ENCODE assay signal across 23 cellular contexts in the genomic region with DNA sequence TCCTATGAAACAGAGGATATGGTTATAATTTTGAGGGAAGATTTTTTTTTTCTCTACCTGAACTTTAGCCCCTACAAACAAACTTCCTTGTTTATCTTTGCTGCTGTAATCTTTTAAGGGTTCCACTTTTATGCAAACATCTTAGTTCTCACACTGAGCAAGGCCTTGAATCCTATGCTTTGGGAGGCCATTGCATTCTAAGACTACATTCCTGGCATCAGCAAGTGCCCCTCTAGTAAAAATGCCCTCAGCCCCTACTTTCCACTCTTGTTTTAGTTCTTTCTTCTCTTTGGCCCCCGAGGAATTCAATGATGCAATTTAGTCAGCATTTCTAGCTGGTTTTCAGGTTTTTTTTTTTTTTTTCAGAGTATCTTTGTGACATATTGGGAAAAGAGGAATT. TPM values are rescaled to one million over a fixed set of nuclear protein-coding genes. Genes with fewer than 3 reads are reported as not detected.
DNase-seq lines count a peak whose midpoint lies in the region; ATAC-seq, FAIRE-seq and TF ChIP-seq lines count a peak whose summit lies in the region.
"Had no signal": no experiment of that assay in that cellular context is flagged by ENCODE, and none has a peak within 500 bp of the region (broad histone marks: within the 10 kb centered on the region; RNA-seq: fewer than 3 reads in every experiment).

No MANE protein-coding gene starts in this region.

- TF ChIP-seq RAD21 in H1 (IDR thresholded peaks at IDR 0.05 in 1 of 2, conservative IDR thresholded peaks at IDR 0.05 in 1 of 2; ENCODE audit: low read depth in 2 of 2, low read length in 2 of 2) = no peak

- H3K14ac ChIP-seq in H9 (ENCODE audit: insufficient read depth, low read length) (no peak overlapping the region), H1 (ENCODE audit: insufficient read length) (no peak overlapping the region)

- no peak overlapping the region for H2BK15ac ChIP-seq in H9 (ENCODE audit: low read depth, low read length)
- no peak overlapping the region for H2BK15ac ChIP-seq in H1 (ENCODE audit: low read length)

- H2BK12ac ChIP-seq in H9 (ENCODE audit: insufficient read length, low read depth, low read length) = no peak overlapping the region
- no peak overlapping the region for H2BK12ac ChIP-seq in H1 (ENCODE audit: low read depth, low read length)

- POLR2A ChIA-PET in H1 (lab: Charles Lee; ENCODE audit: partially characterized antibody) = interaction anchor here (1.1 kb wide), 1 partner anchor 11 kb away, joined by 3 read pairs; no protein-coding TSS in a partner anchor

- no peak overlapping the region for H2AK5ac ChIP-seq in H9 (ENCODE audit: insufficient read length, low read length)
- no peak overlapping the region for H2AK5ac ChIP-seq in H1 (ENCODE audit: low read depth, low read length)

- H3K36me3 ChIP-seq in H1 (ENCODE audit: control insufficient read depth in 2 of 4, insufficient read depth in 4 of 4, low read length in 3 of 4) = no peaks in the 10 kb centered on the region
- H3K36me3 ChIP-seq: gastrocnemius medialis, thyroid gland had no signal

- H3K27me3 Mint-ChIP-seq in H9 (ENCODE audit: low read depth) = no peaks in the 10 kb centered on the region
- H3K27me3 Mint-ChIP-seq in mesothelial cell of epicardium (ENCODE audit: low read depth) = no peaks in the 10 kb centered on the region
- H3K27me3 Mint-ChIP-seq: activated CD4-positive, alpha-beta T cell treated with anti-CD3 and anti-CD28 coated beads for 36 hours; central memory CD8-positive, alpha-beta T cell had no signal

- H4K8ac ChIP-seq in H9 (replicated peaks; ENCODE audit: insufficient read length, low read depth, low read length) = no peak overlapping the region
- no peak overlapping the region for H4K8ac ChIP-seq in H1 (ENCODE audit: extremely low read depth, insufficient read depth, low read length)

- no peak for ATAC-seq in stimulated activated effector memory CD8-positive, alpha-beta T cell treated with anti-CD3 and anti-CD28 coated beads, Interleukin-12 subunit alpha, Interleukin-12 subunit beta, amount 100 ng/mL, for 72 hours
- ATAC-seq in GM19035 (IDR thresholded peaks at IDR 0.05; ENCODE audit: unreplicated experiment) = no peak
- ATAC-seq: gastrocnemius medialis had no signal

- TF ChIP-seq EP300 in H1 (IDR thresholded peaks at IDR 0.05; ENCODE audit: borderline replicate concordance in 1 of 2, low read depth in 2 of 2, low read length in 2 of 2) = no peak

- H3K56ac ChIP-seq in H9 (ENCODE audit: insufficient read length, low read depth, low read length) = no peak overlapping the region
- H3K56ac ChIP-seq in H1 (replicated peaks; ENCODE audit: insufficient read length, low read depth, low read length) = no peak overlapping the region

- H2BK5ac ChIP-seq in H9 (ENCODE audit: insufficient read length, low read length) (no peak overlapping the region), H1 (ENCODE audit: low read depth, low read length) (no peak overlapping the region)

- H3K9me3 ChIP-seq in H9 (ENCODE audit: control insufficient read depth, low read depth, low read length) = no peaks in the 10 kb centered on the region
- no peaks in the 10 kb centered on the region for H3K9me3 ChIP-seq in H1 (ENCODE audit: insufficient read depth in 2 of 2, low read depth in 1 of 2, low read length in 1 of 2)
- H3K9me3 ChIP-seq: gastrocnemius medialis, thyroid gland had no signal

- no peak for TF ChIP-seq POLR2A in H1 (IDR thresholded peaks at IDR 0.05; ENCODE audit: control extremely low read depth in 1 of 2, low read depth in 2 of 2, low read length in 2 of 2)

- FAIRE-seq in H1 (lab: Jason Lieb, UNC) = no peak

- H3K9ac ChIP-seq in H9 (ENCODE audit: extremely low read depth, insufficient read length, low read length) = no peak overlapping the region
- no peak overlapping the region for H3K9ac ChIP-seq in H1 (replicated peaks in 1 of 4; ENCODE audit: extremely low read depth in 1 of 4, low read depth in 3 of 4, low read length in 3 of 4)
- H3K9ac ChIP-seq: parathyroid adenoma had no signal

- no peak overlapping the region for H4K5ac ChIP-seq in H9 (ENCODE audit: insufficient read length, low read depth, low read length)
- H4K5ac ChIP-seq in H1 (ENCODE audit: insufficient read length, low read depth, low read length) = no peak overlapping the region

- H2AFZ ChIP-seq in H9 (ENCODE audit: low read length) = no peak overlapping the region
- no peak overlapping the region for H2AFZ ChIP-seq in H1 (ENCODE audit: low read length)
- H2AFZ ChIP-seq: parathyroid adenoma had no signal

- H3K23ac ChIP-seq in H9 (ENCODE audit: insufficient read length, low read depth, low read length) = no peak overlapping the region
- no peak overlapping the region for H3K23ac ChIP-seq in H1 (ENCODE audit: insufficient read length)

- H3K4me2 ChIP-seq in H9 (ENCODE audit: insufficient read depth, insufficient read length, low read length) (no peak overlapping the region), H1 (ENCODE audit: insufficient read depth in 1 of 2, low read depth in 2 of 2, low read length in 2 of 2) (no peak overlapping the region)

- H4K91ac ChIP-seq in H9 (ENCODE audit: insufficient read length, low read depth, low read length) (no peak overlapping the region), H1 (replicated peaks; ENCODE audit: insufficient read length, low read length) (no peak overlapping the region)

- H3K27me3 ChIP-seq in H9 (ENCODE audit: insufficient read depth, low read length) (no peaks in the 10 kb centered on the region), H1 (replicated peaks in 1 of 4; ENCODE audit: control insufficient read depth in 3 of 4, extremely low read depth in 1 of 4, insufficient read depth in 3 of 4, low read length in 3 of 4) (no peaks in the 10 kb centered on the region)
- H3K27me3 ChIP-seq: dorsolateral prefrontal cortex, gastrocnemius medialis, thyroid gland had no signal

- TF ChIP-seq CTCF in H9 (conservative IDR thresholded peaks at IDR 0.05) = no peak
- no peak for TF ChIP-seq CTCF in H1 (IDR thresholded peaks at IDR 0.05; ENCODE audit: control extremely low read depth in 1 of 3, insufficient read depth in 1 of 3, low read depth in 1 of 3, low read length in 3 of 3)
- no peak for TF ChIP-seq CTCF in mesothelial cell of epicardium (IDR thresholded peaks at IDR 0.05; ENCODE audit: unreplicated experiment)

- H3K4me1 ChIP-seq in H9 (ENCODE audit: insufficient read depth, low read length) (peaks cover 4% of the 10 kb centered on the region; the same call in 1 of the 2 replicates), H1 (replicated peaks in 1 of 4; ENCODE audit: control insufficient read depth in 3 of 4, insufficient read depth in 4 of 4, low read length in 3 of 4) (peaks cover 0 to 4% (median 2%) of the 10 kb centered on the region in 4 experiments; a peak in 2 of 7 replicates)
- H3K4me1 ChIP-seq: gastrocnemius medialis, parathyroid adenoma, thyroid gland had no signal

- H3K18ac ChIP-seq in H9 (ENCODE audit: insufficient read length, low read depth, low read length) (no peak overlapping the region), H1 (ENCODE audit: extremely low read depth, low read length) (no peak overlapping the region)

- CTCF ChIA-PET in H1 (lab: Charles Lee; ENCODE audit: partially characterized antibody) = interaction anchor here (0.6 to 1.7 kb wide), 8 partner anchors 15 to 736 kb away, joined by 3 to 6 read pairs (median 4); no protein-coding TSS in a partner anchor

- H3K27ac ChIP-seq in H9 (ENCODE audit: insufficient read length, low read depth, low read length) = no peak overlapping the region
- no peak overlapping the region for H3K27ac ChIP-seq in H1 (ENCODE audit: low read depth, low read length)
- H3K27ac ChIP-seq: dorsolateral prefrontal cortex, gastrocnemius medialis, parathyroid adenoma, thyroid gland had no signal

- H3T11ph ChIP-seq in H9 (ENCODE audit: low read length) = no peak overlapping the region

- H2BK20ac ChIP-seq in H9 (ENCODE audit: low read depth, low read length, poor library complexity, severe bottlenecking) (no peak overlapping the region), H1 (ENCODE audit: low read length) (no peak overlapping the region)

- WGBS in H9 (ENCODE audit: extremely low coverage, insufficient read length, low lambda C conversion rate) = no CpG with 5 or more reads among the region's 1 CpG
- WGBS in H1 (ENCODE audit: extremely low coverage in 1 of 2, insufficient coverage in 1 of 2, insufficient read length in 1 of 2, insufficient replicate concordance in 2 of 2, low coverage in 1 of 2, low lambda C conversion rate in 2 of 2, missing lambda C conversion rate in 1 of 2), 2 experiments = 28% methylated on average over 1 of the region's 1 CpG; no CpG with 5 or more reads in 1 of the 2 experiments

- H3K4me3 ChIP-seq in H1 (ENCODE audit: extremely low read depth in 1 of 4, insufficient read depth in 2 of 4, low read depth in 3 of 4, low read length in 4 of 4) = no peak overlapping the region
- H3K4me3 ChIP-seq: dorsolateral prefrontal cortex, gastrocnemius medialis, thyroid gland had no signal

- H3K36me3 Mint-ChIP-seq in H9 (ENCODE audit: insufficient read depth in 1 of 3, low read depth in 3 of 3) (no peaks in the 10 kb centered on the region), mesothelial cell of epicardium (no peaks in the 10 kb centered on the region)
- no peaks in the 10 kb centered on the region for H3K36me3 Mint-ChIP-seq in stimulated activated effector memory CD8-positive, alpha-beta T cell treated with anti-CD3 and anti-CD28 coated beads, Interleukin-12 subunit alpha, Interleukin-12 subunit beta, amount 100 ng/mL, for 72 hours
- H3K36me3 Mint-ChIP-seq: IgD-negative memory B cell had no signal

- no peaks in the 10 kb centered on the region for H3K79me1 ChIP-seq in H9 (ENCODE audit: insufficient read depth, low read depth, low read length, poor library complexity, severe bottlenecking)
- H3K79me1 ChIP-seq in H1 (ENCODE audit: low read depth, low read length) = no peaks in the 10 kb centered on the region

- no peak overlapping the region for H2BK120ac ChIP-seq in H9 (ENCODE audit: low read depth, low read length, poor library complexity, severe bottlenecking)
- H2BK120ac ChIP-seq in H1 (replicated peaks; ENCODE audit: low read depth, low read length) = no peak overlapping the region

- H3K23me2 ChIP-seq in H9 (ENCODE audit: insufficient read length, low read depth, low read length, poor library complexity, severe bottlenecking) = no peaks in the 10 kb centered on the region
- H3K23me2 ChIP-seq in H1 (ENCODE audit: low read depth, low read length) = no peaks in the 10 kb centered on the region

- H3K79me2 ChIP-seq in H9 (ENCODE audit: insufficient read depth, low read length) = no peaks in the 10 kb centered on the region
- H3K79me2 ChIP-seq in H1 (ENCODE audit: control insufficient read depth in 1 of 2, insufficient read depth in 2 of 2, low read length in 2 of 2) = no peaks in the 10 kb centered on the region

- no peaks in the 10 kb centered on the region for H4K20me1 ChIP-seq in H9 (ENCODE audit: control insufficient read depth, insufficient read depth, insufficient read length)
- H4K20me1 ChIP-seq in H1 (replicated peaks in 1 of 2; ENCODE audit: control insufficient read depth in 1 of 2, insufficient read depth in 2 of 2, low read length in 2 of 2) = no peaks in the 10 kb centered on the region

- no peaks in the 10 kb centered on the region; a peak in 1 of 5 replicates for H3K9me3 Mint-ChIP-seq in H9
- H3K9me3 Mint-ChIP-seq in mesothelial cell of epicardium = no peaks in the 10 kb centered on the region
- no peaks in the 10 kb centered on the region for H3K9me3 Mint-ChIP-seq in stimulated activated effector memory CD8-positive, alpha-beta T cell treated with anti-CD3 and anti-CD28 coated beads, Interleukin-12 subunit alpha, Interleukin-12 subunit beta, amount 100 ng/mL, for 72 hours
- H3K9me3 Mint-ChIP-seq: central memory CD8-positive, alpha-beta T cell; IgD-negative memory B cell; neural crest cell had no signal

- DNase-seq in H9 (no peak), H1 (ENCODE audit: low read depth in 1 of 2, low spot score in 2 of 2) (no peak), mesothelial cell of epicardium (ENCODE audit: low spot score in 2 of 2, unreplicated experiment in 2 of 2) (no peak), T1000 (lab: John Stamatoyannopoulos, UW) (no peak), NCI-H187 treated with DMSO at 0.1 percent for 48 hours (lab: John Stamatoyannopoulos, UW) (no peak)
- no peak for DNase-seq in stimulated activated effector memory CD8-positive, alpha-beta T cell treated with anti-CD3 and anti-CD28 coated beads, Interleukin-12 subunit alpha, Interleukin-12 subunit beta, amount 100 ng/mL, for 72 hours (ENCODE audit: low spot score in 2 of 2)
- DNase-seq: activated CD4-positive, alpha-beta T cell treated with anti-CD3 and anti-CD28 coated beads for 36 hours; activated effector memory CD4-positive, alpha-beta T cell treated with anti-CD3 and anti-CD28 coated beads, Interleukin-2, amount 50 U/mL, for 16 hours; activated T-cell treated with anti-CD3 and anti-CD28 coated beads for 4 hours; dorsolateral prefrontal cortex; gastrocnemius medialis; islet precursor cell; NCI-H187; NK-92 treated with Interleukin-12 subunit alpha and Interleukin-12 subunit beta, amount 100 ng/mL, for 24 hours; Right ventricle myocardium superior; stimulated activated CD4-positive, alpha-beta T cell treated with anti-CD3 and anti-CD28 coated beads, Interleukin-15, amount 100 ng/mL, for 24 hours; stimulated activated naive CD4-positive, alpha-beta T cell treated with Interleukin-2 at 50 U/mL for 16 hours; thyroid gland had no signal

- peak overlapping the region in 2 of 3 experiments; percentile 21 to 93; a peak in 5 of 7 replicates for H3K27ac Mint-ChIP-seq in H9
- H3K27ac Mint-ChIP-seq in mesothelial cell of epicardium = peak overlapping the region; percentile 54
- H3K27ac Mint-ChIP-seq in stimulated activated effector memory CD8-positive, alpha-beta T cell treated with anti-CD3 and anti-CD28 coated beads, Interleukin-12 subunit alpha, Interleukin-12 subunit beta, amount 100 ng/mL, for 72 hours = peak overlapping the region; percentile 75
- H3K27ac Mint-ChIP-seq: activated CD4-positive, alpha-beta T cell treated with anti-CD3 and anti-CD28 coated beads for 36 hours had no signal

- H3K4me1 Mint-ChIP-seq in H9 = peaks cover 19 to 24% of the 10 kb centered on the region in 2 experiments
- peaks cover 24% of the 10 kb centered on the region for H3K4me1 Mint-ChIP-seq in mesothelial cell of epicardium
- no peaks in the 10 kb centered on the region for H3K4me1 Mint-ChIP-seq in stimulated activated effector memory CD8-positive, alpha-beta T cell treated with anti-CD3 and anti-CD28 coated beads, Interleukin-12 subunit alpha, Interleukin-12 subunit beta, amount 100 ng/mL, for 72 hours
- H3K4me1 Mint-ChIP-seq: central memory CD8-positive, alpha-beta T cell; neural crest cell had no signal

- H3K4ac ChIP-seq in H9 (ENCODE audit: low read depth, low read length) = no peak overlapping the region
- no peak overlapping the region for H3K4ac ChIP-seq in H1 (replicated peaks; ENCODE audit: insufficient read length, low read depth, low read length)

- H3K4me3 Mint-ChIP-seq in H9 (no peak overlapping the region), mesothelial cell of epicardium (no peak overlapping the region)
- H3K4me3 Mint-ChIP-seq in stimulated activated effector memory CD8-positive, alpha-beta T cell treated with anti-CD3 and anti-CD28 coated beads, Interleukin-12 subunit alpha, Interleukin-12 subunit beta, amount 100 ng/mL, for 72 hours = no peak overlapping the region
- H3K4me3 Mint-ChIP-seq: activated CD4-positive, alpha-beta T cell treated with anti-CD3 and anti-CD28 coated beads for 36 hours; central memory CD8-positive, alpha-beta T cell; IgD-negative memory B cell; neural crest cell had no signal

RNA-seq across cellular contexts. Expression of gene AHI1, which starts 8.1 kb away (rescaled TPM):
- 7.8 and 9.9 TPM in 2 replicates for total RNA-seq in H9 (2021)
- 18.1 and 19.6 TPM in 2 replicates for total RNA-seq in H1 (2021; fragmentation: NEBNext Ultra II Directional; extraction: Animal tissue kit (Norgen Biotek cat#: 25700))
- 3.5 and 4.2 TPM in 2 replicates for polyA plus RNA-seq in H1 (2011; rRNA removed)
- polyA plus RNA-seq in H1 (2011; cell fraction: cytosol; rRNA removed) = 7.5 TPM
- polyA plus RNA-seq in H1 (2011; cell fraction: nucleus; rRNA removed) = 6.5 TPM
- 7.3 to 14.6 TPM (median 8.1 TPM) in 4 replicates for polyA plus RNA-seq in H1 (2012, experiment 1 of 2)
- polyA plus RNA-seq in H1 (2012, experiment 2 of 2) = 0.47 TPM
- 18.4 TPM for polyA plus RNA-seq in H1 (2013, experiment 1 of 2)
- polyA plus RNA-seq in H1 (2013, experiment 2 of 2) = 16.2 TPM
- polyA minus RNA-seq in H1 (2011; rRNA and poly(A)+ RNA removed) = 11.5 and 16.7 TPM in 2 replicates
- 8.4 TPM for polyA minus RNA-seq in H1 (2011; cell fraction: cytosol; rRNA and poly(A)+ RNA removed)
- 48.0 TPM for polyA minus RNA-seq in H1 (2011; cell fraction: nucleus; rRNA and poly(A)+ RNA removed)
- 39.7 to 42.6 TPM (median 41.6 TPM) in 3 replicates for total RNA-seq in mesothelial cell of epicardium
